10 cellular contexts compared by ENCODE assay signal in the genomic region with DNA sequence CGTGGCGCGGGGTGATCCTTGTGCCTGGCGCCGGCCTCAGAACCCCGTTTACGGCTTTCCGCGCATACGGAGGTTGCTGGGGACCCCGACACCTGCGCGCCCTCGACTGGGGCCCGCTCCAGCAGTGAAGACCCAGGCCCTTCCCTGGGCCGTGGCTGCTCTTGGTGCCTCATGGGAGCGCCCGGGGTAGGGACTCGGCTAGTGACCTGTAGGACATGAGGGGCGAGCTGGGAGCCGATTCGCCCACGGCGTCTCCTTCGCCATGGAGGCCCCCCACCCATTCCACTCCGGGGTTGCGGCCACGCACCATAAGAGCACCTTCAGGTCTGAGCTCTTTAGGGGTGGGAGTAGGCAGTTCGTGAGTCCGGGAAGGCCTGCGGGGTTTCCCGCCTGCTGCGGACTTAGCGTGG. TPM values are rescaled to one million over a fixed set of nuclear protein-coding genes. Genes with fewer than 3 reads are reported as not detected.
DNase-seq lines count a peak whose midpoint lies in the region; ATAC-seq, FAIRE-seq and TF ChIP-seq lines count a peak whose summit lies in the region.
"Had no signal": no experiment of that assay in that cellular context is flagged by ENCODE, and none has a peak within 500 bp of the region (broad histone marks: within the 10 kb centered on the region; RNA-seq: fewer than 3 reads in every experiment).

No MANE protein-coding gene starts in this region.

- H3K9me3 Mint-ChIP-seq in activated CD4-positive, alpha-beta T cell treated with anti-CD3 and anti-CD28 coated beads for 36 hours (ENCODE audit: low read depth), result no peaks in the 10 kb centered on the region
- H3K9me3 Mint-ChIP-seq: activated T-helper 17 cell treated with anti-CD3 and anti-CD28 coated beads, Interleukin-2, amount 50 U/mL, for 72 hours had no signal

- no peak for DNase-seq in bronchial epithelial cell (ENCODE audit: low read depth)
- no peak for DNase-seq in lower lobe of right lung
- DNase-seq in spleen, result no peak
- DNase-seq in NCI-H187 (lab: John Stamatoyannopoulos, UW), result no peak
- DNase-seq in DMS79 (lab: John Stamatoyannopoulos, UW), result no peak
- no peak for DNase-seq in activated CD4-positive, alpha-beta T cell treated with anti-CD3 and anti-CD28 coated beads for 36 hours

- H3K27ac ChIP-seq in HUES64 (ENCODE audit: low read depth, low read length) (no peak overlapping the region), lower lobe of right lung (no peak overlapping the region), spleen (no peak overlapping the region)
- H3K27ac ChIP-seq: neutrophil had no signal

- FAIRE-seq in bronchial epithelial cell (lab: Jason Lieb, UNC), result no peak

- CTCF ChIA-PET in activated CD4-positive, alpha-beta T cell treated with anti-CD3 and anti-CD28 coated beads for 36 hours (lab: Charles Lee), result interaction anchor here (1.5 kb wide), 1 partner anchor 58 kb away, joined by 3 read pairs; no protein-coding TSS in a partner anchor

- H3K4me1 Mint-ChIP-seq in activated CD4-positive, alpha-beta T cell treated with anti-CD3 and anti-CD28 coated beads for 36 hours, result no peaks in the 10 kb centered on the region

- H3K36me3 ChIP-seq in HUES64 (ENCODE audit: insufficient read depth, low read length) (no peaks in the 10 kb centered on the region), bronchial epithelial cell (ENCODE audit: control insufficient read depth, insufficient read depth, low read length) (no peaks in the 10 kb centered on the region), lower lobe of right lung (no peaks in the 10 kb centered on the region), spleen (no peaks in the 10 kb centered on the region)
- H3K36me3 ChIP-seq: neutrophil had no signal

- ATAC-seq in lower lobe of right lung, result peak; percentile 30 to 38
- no peak for ATAC-seq in GM21737 (IDR thresholded peaks at IDR 0.05; ENCODE audit: unreplicated experiment)
- ATAC-seq in activated CD4-positive, alpha-beta T cell treated with anti-CD3 and anti-CD28 coated beads for 36 hours, result no peak
- ATAC-seq: activated T-helper 17 cell treated with anti-CD3 and anti-CD28 coated beads, Interleukin-2, amount 50 U/mL, for 72 hours had no signal

- peaks cover 45% of the 10 kb centered on the region for H3K27me3 Mint-ChIP-seq in activated CD4-positive, alpha-beta T cell treated with anti-CD3 and anti-CD28 coated beads for 36 hours

- POLR2A ChIA-PET in activated CD4-positive, alpha-beta T cell treated with anti-CD3 and anti-CD28 coated beads for 36 hours (lab: Charles Lee), result interaction anchor here (0.7 kb wide), 1 partner anchor 73 kb away, joined by 3 read pairs; no protein-coding TSS in a partner anchor

- intact Hi-C loops in lower lobe of right lung (cut with DNase I) (no loop called here), spleen (cut with DNase I; ENCODE audit: low total_unique reads) (no loop called here)
- intact Hi-C loops in activated CD4-positive, alpha-beta T cell treated with anti-CD3 and anti-CD28 coated beads for 36 hours (cut with DNase I, micrococcal nuclease), result loop anchor here in 1 of 2 experiments (5.0 kb wide), 1 partner anchor 60 kb away; no protein-coding TSS in a partner anchor

- H3K4me3 Mint-ChIP-seq in activated CD4-positive, alpha-beta T cell treated with anti-CD3 and anti-CD28 coated beads for 36 hours, result no peak overlapping the region
- H3K4me3 Mint-ChIP-seq: activated T-helper 17 cell treated with anti-CD3 and anti-CD28 coated beads, Interleukin-2, amount 50 U/mL, for 72 hours had no signal

- TF ChIP-seq POLR2A in spleen (IDR thresholded peaks at IDR 0.05), result no peak

- H3K4me1 ChIP-seq in HUES64 (ENCODE audit: insufficient read depth, low read length) (no peaks in the 10 kb centered on the region), lower lobe of right lung (peaks cover 11% of the 10 kb centered on the region), spleen (peaks cover 0 to 21% (median 15%) of the 10 kb centered on the region in 6 donors)

- H3K9me3 ChIP-seq in HUES64 (ENCODE audit: insufficient read depth, low read depth, low read length) (no peaks in the 10 kb centered on the region; the same call in 1 of the 2 replicates), lower lobe of right lung (no peaks in the 10 kb centered on the region), spleen (peaks cover 0 to 9% (median 0%) of the 10 kb centered on the region in 8 donors)
- H3K9me3 ChIP-seq: neutrophil had no signal

- H3K9ac ChIP-seq in HUES64 (ENCODE audit: low read depth, low read length), result no peak overlapping the region

- WGBS in HUES64, result 2% methylated on average over 34 of the region's 34 CpGs
- 2 to 5% (median 5%) methylated on average over 24 to 34 of the region's 34 CpGs; no CpG with 5 or more reads in 1 of the 5 donors for WGBS in spleen, 5 donors

- H3K27ac Mint-ChIP-seq in activated CD4-positive, alpha-beta T cell treated with anti-CD3 and anti-CD28 coated beads for 36 hours, result no peak overlapping the region
- H3K27ac Mint-ChIP-seq: activated T-helper 17 cell treated with anti-CD3 and anti-CD28 coated beads, Interleukin-2, amount 50 U/mL, for 72 hours had no signal

- H3K36me3 Mint-ChIP-seq in activated CD4-positive, alpha-beta T cell treated with anti-CD3 and anti-CD28 coated beads for 36 hours (ENCODE audit: low read depth), result no peaks in the 10 kb centered on the region

- TF ChIP-seq CTCF in bronchial epithelial cell (IDR thresholded peaks at IDR 0.05; ENCODE audit: insufficient read depth, low read length, severe bottlenecking) (no peak), lower lobe of right lung (IDR thresholded peaks at IDR 0.05) (no peak), spleen (IDR thresholded peaks at IDR 0.05 in 8 of 11, conservative IDR thresholded peaks at IDR 0.05 in 3 of 11) (no peak)

- H3K4me3 ChIP-seq in HUES64 (ENCODE audit: low read length), result peak overlapping the region; percentile 45
- peak overlapping the region; percentile 59 for H3K4me3 ChIP-seq in bronchial epithelial cell (ENCODE audit: low read depth, low read length)
- peak overlapping the region; percentile 44 for H3K4me3 ChIP-seq in lower lobe of right lung
- H3K4me3 ChIP-seq in spleen, result peak overlapping the region in 6 of 8 donors; percentile 4 to 49 (median 12)

- H3K27me3 ChIP-seq in HUES64 (ENCODE audit: insufficient read depth, low read length) (peaks cover 100% of the 10 kb centered on the region), bronchial epithelial cell (ENCODE audit: control insufficient read depth, insufficient read depth, low read length) (no peaks in the 10 kb centered on the region), lower lobe of right lung (ENCODE audit: low read depth) (peaks cover 81% of the 10 kb centered on the region), spleen (replicated peaks in 1 of 7) (peaks cover 7 to 99% (median 74%) of the 10 kb centered on the region in 7 donors)

RNA-seq across cellular contexts. Expression of gene PAX9, which starts 14.2 kb away (rescaled TPM):
- polyA plus RNA-seq in HUES64 (2013, experiment 1 of 2), result not detected
- polyA plus RNA-seq in HUES64 (2013, experiment 2 of 2), result not detected
- total RNA-seq in bronchial epithelial cell (9.7 and 18.4 TPM in 2 replicates), lower lobe of right lung (1.0 TPM), spleen (under 1 TPM in 4 of 7 donors, not detected in 3; 0.07 to 0.43 (median 0.17) TPM)
- polyA plus RNA-seq in spleen, result under 1 TPM; 0.02 to 0.06 (median 0.02) TPM
- not detected for total RNA-seq in activated CD4-positive, alpha-beta T cell treated with anti-CD3 and anti-CD28 coated beads for 36 hours
- total RNA-seq: activated T-helper 17 cell treated with anti-CD3 and anti-CD28 coated beads, Interleukin-2, amount 50 U/mL, for 72 hours had no signal

Comparison
In these comparisons a context has a peak if more than half of its experiments do, and no peak if none do; other contexts are left out.
1. ATAC-seq: peak in lower lobe of right lung (2 of 2); none in GM21737 (single experiment) and activated CD4-positive, alpha-beta T cell treated with anti-CD3 and anti-CD28 coated beads for 36 hours (single experiment).
2. Peak in every context shown above with its lines, with median percentiles within 50 percentile points of each other: H3K4me3 ChIP-seq.